Comparison of ENCODE assay signal across 32 cellular contexts in genomic region chr12:112932485-112933151, GRCh38. TPM values are rescaled to one million over a fixed set of nuclear protein-coding genes. Genes with fewer than 3 reads are reported as not detected.
DNase-seq lines count a peak whose midpoint lies in the region; ATAC-seq and TF ChIP-seq lines count a peak whose summit lies in the region.
"Had no signal": no experiment of that assay in that cellular context is flagged by ENCODE, and none has a peak within 500 bp of the region (broad histone marks: within the 10 kb centered on the region; RNA-seq: fewer than 3 reads in every experiment).

No MANE protein-coding gene starts in this region.

- TF ChIP-seq POLR2A in prostate gland (IDR thresholded peaks at IDR 0.05), result no peak

- no peaks in the 10 kb centered on the region for H4K20me1 ChIP-seq in mammary epithelial cell (ENCODE audit: insufficient read depth, low read length)

- POLR2A ChIA-PET in Panc1 (lab: Charles Lee), result no interaction called here

- no peak overlapping the region for H2AFZ ChIP-seq in mammary epithelial cell (ENCODE audit: low read depth, low read length)

- DNase-seq in T47D (ENCODE audit: low read depth in 1 of 2, low spot score in 1 of 2) (peak; percentile 27 to 56), mammary epithelial cell (no peak), Panc1 (ENCODE audit: low read depth, low spot score) (no peak), iPS DF 19.7 (ENCODE audit: low read depth, low spot score) (peak; percentile 17), prostate gland (ENCODE audit: low spot score) (no peak), DMS 273 (lab: John Stamatoyannopoulos, UW; ENCODE audit: unreplicated experiment) (no peak)
- DNase-seq in activated T-cell treated with anti-CD3 and anti-CD28 coated beads, Interleukin-2, amount 50 U/mL, for 72 hours, result no peak
- DNase-seq: activated CD8-positive, alpha-beta T cell treated with anti-CD3 and anti-CD28 coated beads for 36 hours; activated effector memory CD4-positive, alpha-beta T cell treated with anti-CD3 and anti-CD28 coated beads, Interleukin-2, amount 50 U/mL, for 16 hours; activated naive CD8-positive, alpha-beta T cell treated with anti-CD3 and anti-CD28 coated beads, Interleukin-2, amount 50 U/mL, for 24 hours; activated T-cell treated with anti-CD3 and anti-CD28 coated beads for 4 hours; Caco-2; caudate nucleus; cortex of kidney; esophagus squamous epithelium; foreskin melanocyte; HFFc6; left ventricle myocardium inferior; naive B cell; NCI-H1092 treated with DMSO at 0.1 percent for 48 hours; NCI-H187 treated with DMSO at 0.1 percent for 48 hours; NCI-H774; nucleus accumbens; RPMI8226; T-cell; thyroid gland had no signal

- peaks cover 0 to 1% of the 10 kb centered on the region in 2 donors for H3K9me3 Mint-ChIP-seq in activated T-cell treated with anti-CD3 and anti-CD28 coated beads, Interleukin-2, amount 50 U/mL, for 72 hours
- H3K9me3 Mint-ChIP-seq: activated naive CD8-positive, alpha-beta T cell treated with anti-CD3 and anti-CD28 coated beads, Interleukin-2, amount 50 U/mL, for 24 hours; HFFc6; stimulated activated naive CD8-positive, alpha-beta T cell treated with anti-CD3 and anti-CD28 coated beads, Interleukin-15, Interleukin-2, amounts not matched to agents 100 ng/mL and 50 ng/mL, for 24 hours had no signal

- no peak overlapping the region for H3K27ac Mint-ChIP-seq in activated T-cell treated with anti-CD3 and anti-CD28 coated beads, Interleukin-2, amount 50 U/mL, for 72 hours
- H3K27ac Mint-ChIP-seq: activated CD8-positive, alpha-beta T cell treated with anti-CD3 and anti-CD28 coated beads for 36 hours; activated naive CD8-positive, alpha-beta T cell treated with anti-CD3 and anti-CD28 coated beads, Interleukin-2, amount 50 U/mL, for 24 hours; B cell; HFFc6; stimulated activated naive CD8-positive, alpha-beta T cell treated with anti-CD3 and anti-CD28 coated beads, Interleukin-15, Interleukin-2, amounts not matched to agents 100 ng/mL and 50 ng/mL, for 24 hours had no signal

- dilution Hi-C loops in mammary epithelial cell (cut with HindIII; ENCODE audit: low sequenced_read_pairs), result no loop called here

- peaks cover 15% of the 10 kb centered on the region for H3K4me1 Mint-ChIP-seq in activated T-cell treated with anti-CD3 and anti-CD28 coated beads, Interleukin-2, amount 50 U/mL, for 72 hours (ENCODE audit: low read depth)

- intact Hi-C loops in mammary epithelial cell (cut with micrococcal nuclease), result no loop called here
- intact Hi-C loops in Panc1 (cut with micrococcal nuclease; ENCODE audit: unreplicated experiment), result no loop called here
- intact Hi-C loops in prostate gland (cut with DNase I), result no loop called here

- H3K27ac ChIP-seq in mammary epithelial cell (ENCODE audit: insufficient read depth, low read depth, low read length), result no peak overlapping the region
- no peak overlapping the region for H3K27ac ChIP-seq in Panc1 (ENCODE audit: low read length)
- H3K27ac ChIP-seq in prostate gland, result no peak overlapping the region
- H3K27ac ChIP-seq: esophagus squamous epithelium, HL-60, left ventricle myocardium inferior, SJSA1, thyroid gland, vagina had no signal

- BruUV-seq in mammary epithelial cell (replicated peaks; lab: Mats Ljungman, UMichigan) (no TSS peak), Panc1 (replicated peaks; lab: Mats Ljungman, UMichigan) (no TSS peak)

- in situ Hi-C loops in T47D (cut with HindIII; ENCODE audit: low pct_unique_long_range_greater_than_20kb, low sequenced_read_pairs), result no loop called here
- in situ Hi-C loops in mammary epithelial cell (cut with MboI; ENCODE audit: low sequenced_read_pairs in 2 of 2), result no loop called here
- in situ Hi-C loops in Panc1 (cut with HindIII; ENCODE audit: low pct_unique_long_range_greater_than_20kb, low sequenced_read_pairs), result no loop called here

- no peaks in the 10 kb centered on the region for H3K9me3 ChIP-seq in mammary epithelial cell (replicated peaks; ENCODE audit: insufficient read depth, low read length)
- H3K9me3 ChIP-seq in Panc1 (ENCODE audit: control insufficient read depth, insufficient read depth, low read depth, low read length), result no peaks in the 10 kb centered on the region
- no peaks in the 10 kb centered on the region for H3K9me3 ChIP-seq in prostate gland
- H3K9me3 ChIP-seq: esophagus squamous epithelium, SJSA1, thyroid gland, vagina had no signal

- 80% methylated on average over 6 of the region's 6 CpGs for WGBS in mammary epithelial cell (ENCODE audit: low coverage, missing lambda C conversion rate)
- WGBS in prostate gland, result 40% methylated on average over 6 of the region's 6 CpGs

- TF ChIP-seq CTCF in mammary epithelial cell (conservative IDR thresholded peaks at IDR 0.05 in 1 of 2, IDR thresholded peaks at IDR 0.05 in 1 of 2; ENCODE audit: extremely low read depth in 1 of 2, insufficient read depth in 1 of 2, low read depth in 1 of 2, low read length in 2 of 2), result no peak
- no peak for TF ChIP-seq CTCF in Panc1 (IDR thresholded peaks at IDR 0.05)
- no peak for TF ChIP-seq CTCF in prostate gland (IDR thresholded peaks at IDR 0.05)

- ATAC-seq in Panc1 (peak; percentile 54), HG02798 (IDR thresholded peaks at IDR 0.05; ENCODE audit: poor library complexity, unreplicated experiment) (no peak)
- ATAC-seq in activated T-cell treated with anti-CD3 and anti-CD28 coated beads, Interleukin-2, amount 50 U/mL, for 72 hours (replicated peaks in 1 of 2), result no peak
- ATAC-seq: activated CD8-positive, alpha-beta T cell treated with anti-CD3 and anti-CD28 coated beads for 36 hours; activated naive CD8-positive, alpha-beta T cell treated with anti-CD3 and anti-CD28 coated beads, Interleukin-2, amount 50 U/mL, for 24 hours; T-cell had no signal

- no peak overlapping the region for H3K9ac ChIP-seq in mammary epithelial cell (ENCODE audit: insufficient read depth, low read length)

- no peaks in the 10 kb centered on the region for H3K27me3 ChIP-seq in mammary epithelial cell (ENCODE audit: insufficient read depth, low read length)
- H3K27me3 ChIP-seq in Panc1 (ENCODE audit: control insufficient read depth, insufficient read depth, low read length), result no peaks in the 10 kb centered on the region
- H3K27me3 ChIP-seq in prostate gland (replicated peaks; ENCODE audit: insufficient read depth), result no peaks in the 10 kb centered on the region
- H3K27me3 ChIP-seq: esophagus squamous epithelium, SJSA1, thyroid gland, vagina had no signal

- CTCF ChIA-PET in mammary epithelial cell (lab: Charles Lee; ENCODE audit: low non-redundant PET) (no interaction called here), Panc1 (lab: Charles Lee) (no interaction called here)

- H3K27me3 Mint-ChIP-seq in activated T-cell treated with anti-CD3 and anti-CD28 coated beads, Interleukin-2, amount 50 U/mL, for 72 hours (ENCODE audit: low read depth), result no peaks in the 10 kb centered on the region
- H3K27me3 Mint-ChIP-seq: activated CD8-positive, alpha-beta T cell treated with anti-CD3 and anti-CD28 coated beads for 36 hours; activated naive CD8-positive, alpha-beta T cell treated with anti-CD3 and anti-CD28 coated beads, Interleukin-2, amount 50 U/mL, for 24 hours; B cell; naive B cell; stimulated activated naive CD8-positive, alpha-beta T cell treated with anti-CD3 and anti-CD28 coated beads, Interleukin-15, Interleukin-2, amounts not matched to agents 100 ng/mL and 50 ng/mL, for 24 hours; T-cell had no signal

- no peak overlapping the region for H3K4me2 ChIP-seq in mammary epithelial cell (ENCODE audit: insufficient read depth, low read depth, low read length)

- H3K4me3 Mint-ChIP-seq in activated T-cell treated with anti-CD3 and anti-CD28 coated beads, Interleukin-2, amount 50 U/mL, for 72 hours, result no peak overlapping the region
- H3K4me3 Mint-ChIP-seq: activated CD8-positive, alpha-beta T cell treated with anti-CD3 and anti-CD28 coated beads for 36 hours; activated naive CD8-positive, alpha-beta T cell treated with anti-CD3 and anti-CD28 coated beads, Interleukin-2, amount 50 U/mL, for 24 hours; B cell; HFFc6; naive B cell; stimulated activated naive CD8-positive, alpha-beta T cell treated with anti-CD3 and anti-CD28 coated beads, Interleukin-15, Interleukin-2, amounts not matched to agents 100 ng/mL and 50 ng/mL, for 24 hours; T-cell had no signal

- H3K4me1 ChIP-seq in mammary epithelial cell (ENCODE audit: insufficient read depth, low read length) (peaks cover 20% of the 10 kb centered on the region), Panc1 (ENCODE audit: control insufficient read depth, insufficient read depth, low read length) (0 out of 2 replicates have a peak, but pooled peaks cover 4% of the 10 kb centered on the region), prostate gland (replicated peaks) (peaks cover 5% of the 10 kb centered on the region)
- H3K4me1 ChIP-seq: left ventricle myocardium inferior, SJSA1, thyroid gland, vagina had no signal

- H3K36me3 Mint-ChIP-seq in activated T-cell treated with anti-CD3 and anti-CD28 coated beads, Interleukin-2, amount 50 U/mL, for 72 hours (ENCODE audit: insufficient read depth in 2 of 2), result no peaks in the 10 kb centered on the region

- H3K36me3 ChIP-seq in mammary epithelial cell (ENCODE audit: insufficient read depth, low read length), result no peaks in the 10 kb centered on the region
- no peaks in the 10 kb centered on the region for H3K36me3 ChIP-seq in Panc1 (ENCODE audit: control insufficient read depth, insufficient read depth, low read length)
- H3K36me3 ChIP-seq in prostate gland, result no peaks in the 10 kb centered on the region
- H3K36me3 ChIP-seq: esophagus squamous epithelium, SJSA1, thyroid gland, vagina had no signal

- H3K4me3 ChIP-seq in mammary epithelial cell (replicated peaks in 1 of 3; ENCODE audit: insufficient read depth in 1 of 3, low read depth in 2 of 3, low read length in 3 of 3) (no peak overlapping the region), Panc1 (ENCODE audit: low read depth in 2 of 2, low read length in 2 of 2) (no peak overlapping the region), prostate gland (no peak overlapping the region)
- H3K4me3 ChIP-seq: esophagus squamous epithelium, left ventricle myocardium inferior, SJSA1, thyroid gland, vagina had no signal

- no peaks in the 10 kb centered on the region for H3K79me2 ChIP-seq in mammary epithelial cell (ENCODE audit: insufficient read depth, low read length)

RNA-seq across cellular contexts. Expression of gene OAS3, which starts 5.7 kb away (rescaled TPM):
- total RNA-seq in mammary epithelial cell, result 10 to 100 TPM in 1 of 2 donors, 1 to 10 TPM in 1; 3.3 to 23.9 TPM
- 32.7 TPM for polyA plus RNA-seq in mammary epithelial cell
- polyA minus RNA-seq in mammary epithelial cell, result 197 TPM
- total RNA-seq in Panc1 (2021; ENCODE audit: unreplicated experiment), result 33.3 TPM
- polyA plus RNA-seq in Panc1 (2012; ENCODE audit: insufficient read length), result 16.1 TPM
- 10 to 100 TPM in 1 of 2 donors, 1 to 10 TPM in 1; 8.7 to 11.2 TPM for total RNA-seq in prostate gland
- 10 to 100 TPM; 14.7 to 39.3 TPM for total RNA-seq in activated T-cell treated with anti-CD3 and anti-CD28 coated beads, Interleukin-2, amount 50 U/mL, for 72 hours

RNA-seq across cellular contexts. Expression of gene OAS1, which starts 25.9 kb away (rescaled TPM):
- total RNA-seq in mammary epithelial cell, result 1 to 10 TPM; 4.0 to 4.2 TPM
- 5.8 TPM for polyA plus RNA-seq in mammary epithelial cell
- not detected for polyA minus RNA-seq in mammary epithelial cell
- total RNA-seq in Panc1 (2021; ENCODE audit: unreplicated experiment), result 4.5 TPM
- polyA plus RNA-seq in Panc1 (2012; ENCODE audit: insufficient read length), result 2.3 TPM
- 10 to 100 TPM in 1 of 2 donors, 1 to 10 TPM in 1; 8.2 to 14.2 TPM for total RNA-seq in prostate gland
- 10 to 100 TPM; 17.3 to 41.9 TPM for total RNA-seq in activated T-cell treated with anti-CD3 and anti-CD28 coated beads, Interleukin-2, amount 50 U/mL, for 72 hours
- total RNA-seq: HFFc6, SJSA1 had no signal

RNA-seq across cellular contexts. Expression of gene OAS2, which starts 45.7 kb away (rescaled TPM):
- 1 to 10 TPM in 1 of 2 donors, under 1 TPM in 1; 0.83 to 4.8 TPM for total RNA-seq in mammary epithelial cell
- 0.71 TPM for polyA plus RNA-seq in mammary epithelial cell
- polyA minus RNA-seq in mammary epithelial cell, result not detected
- total RNA-seq in Panc1 (2021; ENCODE audit: unreplicated experiment), result 2.7 TPM
- 0.73 TPM for polyA plus RNA-seq in Panc1 (2012; ENCODE audit: insufficient read length)
- total RNA-seq in prostate gland, result 10 to 100 TPM in 1 of 2 donors, 1 to 10 TPM in 1; 9.7 to 12.4 TPM
- total RNA-seq in activated T-cell treated with anti-CD3 and anti-CD28 coated beads, Interleukin-2, amount 50 U/mL, for 72 hours, result 100 to 1,000 TPM in 1 of 2 donors, 10 to 100 TPM in 1; 80.2 to 139 TPM

Comparison
In these comparisons a context has a peak if more than half of its experiments do, and no peak if none do; other contexts are left out.
1. DNase-seq: peak in T47D (2 of 2) and iPS DF 19.7 (single experiment); none in mammary epithelial cell (single experiment), Panc1 (single experiment), prostate gland (single experiment), activated T-cell treated with anti-CD3 and anti-CD28 coated beads, Interleukin-2, amount 50 U/mL, for 72 hours (0 of 2) and DMS 273 (single experiment).
2. RNA of gene OAS2, which starts 45.7 kb away (total RNA-seq): 80.2 to 139 TPM in activated T-cell treated with anti-CD3 and anti-CD28 coated beads, Interleukin-2, amount 50 U/mL, for 72 hours; 9.7 to 12.4 TPM in prostate gland, 0.83 to 4.8 TPM in mammary epithelial cell and 2.7 TPM in Panc1 (single experiment); every median in the first group is over 4 times any median in the second.